ENCODE assay signal across 23 cellular contexts in the genomic region with DNA sequence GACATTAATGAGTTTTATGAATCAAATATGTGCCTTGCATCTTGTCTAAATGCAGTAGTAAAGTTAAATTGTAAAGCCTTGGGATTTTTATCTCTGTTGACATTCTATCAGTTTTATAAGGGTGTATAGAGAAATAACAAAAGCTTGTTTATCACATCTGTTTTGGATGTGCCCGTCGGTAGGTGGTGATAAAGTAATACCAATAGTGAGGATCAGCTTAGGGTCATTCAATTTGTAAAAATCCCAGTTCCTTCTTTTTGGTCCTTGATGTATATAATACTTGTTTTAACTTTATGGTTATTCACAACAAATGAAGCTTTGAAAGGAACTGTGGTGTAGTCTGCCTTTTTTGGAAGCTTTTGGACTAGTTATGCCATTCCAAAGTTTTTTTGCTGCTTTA.
"Had no signal": no experiment of that assay in that cellular context is flagged by ENCODE, and none has a peak within 500 bp of the region (broad histone marks: within the 10 kb centered on the region; RNA-seq: fewer than 3 reads in every experiment).

No MANE protein-coding gene starts in this region.

- H3K27ac ChIP-seq: coronary artery, esophagus squamous epithelium, heart left ventricle, lower lobe of right lung, sigmoid colon, testis, vagina had no signal

- H3K4me2 ChIP-seq: smooth muscle cell had no signal

- DNase-seq: activated CD4-positive, alpha-beta memory T cell treated with anti-CD3 and anti-CD28 coated beads, Interleukin-2, amount 10 ng/mL, durations not matched to agents 7 days and 5 days; activated CD4-positive, alpha-beta T cell treated with anti-CD3 and anti-CD28 coated beads, Interleukin-2, amount 10 ng/mL, durations not matched to agents 24 days and 14 days; activated effector memory CD4-positive, alpha-beta T cell treated with anti-CD3 and anti-CD28 coated beads, Interleukin-2, amount 50 U/mL, for 16 hours; activated naive CD4-positive, alpha-beta T cell treated with anti-CD3 and anti-CD28 coated beads, Interleukin-2, amount 10 ng/mL, durations not matched to agents 7 days and 5 days; activated T-cell treated with anti-CD3 and anti-CD28 coated beads, Interleukin-2, amount 50 U/mL, for 72 hours; amygdala; esophagus squamous epithelium; heart left ventricle; islet precursor cell; left cardiac atrium; lower lobe of right lung; naive thymus-derived CD4-positive, alpha-beta T cell; occipital lobe; sigmoid colon; stimulated activated CD4-positive, alpha-beta T cell treated with anti-CD3 and anti-CD28 coated beads, Interleukin-15, amount 100 ng/mL, for 24 hours; stimulated activated CD4-positive, alpha-beta T cell treated with anti-CD3 and anti-CD28 coated beads, Interleukin-2, amount 100 ng/mL, for 48 hours; stimulated activated naive CD4-positive, alpha-beta T cell; testis had no signal

- H3K27me3 ChIP-seq: esophagus squamous epithelium, heart left ventricle, sigmoid colon, testis, vagina had no signal

- H3K4me3 ChIP-seq: coronary artery, esophagus squamous epithelium, heart left ventricle, lower lobe of right lung, sigmoid colon, smooth muscle cell, testis, vagina had no signal

- ATAC-seq: activated CD4-positive, CD25-positive, alpha-beta regulatory T cell treated with anti-CD3 and anti-CD28 coated beads, Interleukin-2, amount 50 U/mL, for 24 hours; activated T-cell treated with anti-CD3 and anti-CD28 coated beads, Interleukin-2, amount 50 U/mL, for 72 hours; heart left ventricle; left cardiac atrium; lower lobe of right lung; naive thymus-derived CD4-positive, alpha-beta T cell had no signal

- H3K36me3 ChIP-seq: sigmoid colon, vagina had no signal

- H3K9me3 ChIP-seq: esophagus squamous epithelium, heart left ventricle, lower lobe of right lung, sigmoid colon, testis, vagina had no signal

- H3K4me1 ChIP-seq: lower lobe of right lung, testis had no signal

- FAIRE-seq: bronchial epithelial cell had no signal
